ENCODE assay signal across 13 cellular contexts in the genomic region with DNA sequence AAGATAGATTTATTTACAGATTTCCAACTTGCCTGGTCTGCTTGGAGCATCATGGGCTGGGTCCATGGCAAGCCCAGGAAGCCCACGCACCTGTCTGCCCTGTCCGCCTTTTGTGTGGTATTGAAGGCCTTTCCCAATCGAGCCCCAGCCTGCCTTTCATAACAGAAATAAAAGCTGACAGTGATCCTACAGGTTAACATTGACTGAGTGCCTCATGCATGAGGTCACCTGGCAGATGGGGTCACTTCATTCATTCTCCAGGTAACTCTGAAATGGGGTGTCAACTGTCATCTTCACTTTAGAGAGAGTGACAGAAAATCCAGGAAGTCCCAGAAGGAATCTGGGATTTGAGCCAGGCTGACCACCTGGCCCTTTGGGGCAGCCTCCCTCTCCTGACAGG.
"Had no signal": no experiment of that assay in that cellular context is flagged by ENCODE, and none has a peak within 500 bp of the region (broad histone marks: within the 10 kb centered on the region; RNA-seq: fewer than 3 reads in every experiment).

No MANE protein-coding gene starts in this region.

- H3K27ac ChIP-seq: heart right ventricle, left ventricle myocardium inferior, ovary, stomach had no signal

- H3K27me3 ChIP-seq: ovary had no signal

- ATAC-seq: activated T-cell treated with anti-CD3 and anti-CD28 coated beads, Interleukin-2, amount 50 U/mL, for 72 hours; heart right ventricle had no signal

- H3K9me3 Mint-ChIP-seq: activated CD4-positive, alpha-beta memory T cell treated with anti-CD3 and anti-CD28 coated beads for 36 hours; activated naive CD8-positive, alpha-beta T cell treated with anti-CD3 and anti-CD28 coated beads, Interleukin-2, amount 10 ng/mL, durations not matched to agents 7 days and 5 days had no signal

- H3K4me3 Mint-ChIP-seq: activated CD4-positive, alpha-beta memory T cell treated with anti-CD3 and anti-CD28 coated beads for 36 hours; activated naive CD8-positive, alpha-beta T cell treated with anti-CD3 and anti-CD28 coated beads, Interleukin-2, amount 10 ng/mL, durations not matched to agents 7 days and 5 days; activated T-cell treated with anti-CD3 and anti-CD28 coated beads, Interleukin-2, amount 50 U/mL, for 72 hours had no signal

- H3K4me3 ChIP-seq: heart right ventricle, left ventricle myocardium inferior, ovary, skin epidermis, stomach had no signal

- DNase-seq: activated CD4-positive, alpha-beta memory T cell treated with anti-CD3 and anti-CD28 coated beads for 36 hours; activated gamma-delta T cell treated with Interleukin-2 at 50 U/mL for 16 hours; activated naive CD8-positive, alpha-beta T cell treated with anti-CD3 and anti-CD28 coated beads, Interleukin-2, amount 10 ng/mL, durations not matched to agents 7 days and 5 days; activated T-cell treated with anti-CD3 and anti-CD28 coated beads, Interleukin-2, amount 50 U/mL, for 72 hours; anterior cingulate cortex; heart right ventricle; left ventricle myocardium inferior; mesenchymal stem cell; ovary; stimulated activated CD4-positive, alpha-beta T cell treated with anti-CD3 and anti-CD28 coated beads, Interleukin-4, amount 100 ng/mL, for 4 hours; stomach had no signal

- H3K36me3 ChIP-seq: heart right ventricle, left ventricle myocardium inferior, ovary, stomach had no signal

- H3K9me3 ChIP-seq: heart right ventricle, left ventricle myocardium inferior, ovary, stomach had no signal

- H3K27ac Mint-ChIP-seq: activated CD4-positive, alpha-beta memory T cell treated with anti-CD3 and anti-CD28 coated beads for 36 hours; activated naive CD8-positive, alpha-beta T cell treated with anti-CD3 and anti-CD28 coated beads, Interleukin-2, amount 10 ng/mL, durations not matched to agents 7 days and 5 days; activated T-cell treated with anti-CD3 and anti-CD28 coated beads, Interleukin-2, amount 50 U/mL, for 72 hours; nephron had no signal

- H3K36me3 Mint-ChIP-seq: activated CD4-positive, alpha-beta memory T cell treated with anti-CD3 and anti-CD28 coated beads for 36 hours; activated naive CD8-positive, alpha-beta T cell treated with anti-CD3 and anti-CD28 coated beads, Interleukin-2, amount 10 ng/mL, durations not matched to agents 7 days and 5 days had no signal

- H3K4me1 Mint-ChIP-seq: activated naive CD8-positive, alpha-beta T cell treated with anti-CD3 and anti-CD28 coated beads, Interleukin-2, amount 10 ng/mL, durations not matched to agents 7 days and 5 days had no signal
